In the genomic region with DNA sequence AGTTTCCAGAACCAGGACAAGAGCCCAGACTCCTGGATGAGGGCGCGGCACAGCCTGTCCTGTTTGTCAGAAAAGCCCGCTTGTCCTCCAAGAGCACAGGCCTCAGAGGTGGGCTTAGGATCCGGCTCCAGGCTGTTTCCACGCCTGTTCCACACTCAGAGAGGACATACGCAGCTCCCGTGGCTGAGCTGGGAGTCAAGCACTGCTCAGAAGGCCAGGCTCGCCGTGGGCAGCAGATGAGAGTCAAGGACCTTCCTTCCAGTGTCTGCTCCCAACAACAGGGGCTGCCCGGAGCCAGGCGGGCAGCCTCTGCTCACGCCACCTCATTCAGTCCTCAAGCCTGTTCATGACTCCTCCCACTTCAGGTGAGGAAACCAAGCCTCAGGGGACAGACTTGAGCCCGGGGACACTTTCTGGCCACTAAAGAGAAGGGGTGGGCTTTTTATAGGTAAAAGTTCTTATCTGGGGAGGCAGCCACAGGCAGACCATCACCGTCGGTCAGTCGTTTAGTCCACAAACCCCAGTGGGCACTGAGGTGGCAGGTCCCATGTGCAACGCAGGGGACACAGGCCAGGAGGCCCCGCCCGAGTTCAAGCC, we compare ENCODE assay signal across 12 cellular contexts. TPM values are rescaled to one million over a fixed set of nuclear protein-coding genes. Genes with fewer than 3 reads are reported as not detected.
DNase-seq lines count a peak whose midpoint lies in the region; ATAC-seq and TF ChIP-seq lines count a peak whose summit lies in the region.
"Had no signal": no experiment of that assay in that cellular context is flagged by ENCODE, and none has a peak within 500 bp of the region (broad histone marks: within the 10 kb centered on the region; RNA-seq: fewer than 3 reads in every experiment).

No MANE protein-coding gene starts in this region.

- no peak for ATAC-seq in activated B cell treated with CpG ODN at 0.5 μM for 24 hours (ENCODE audit: low read depth)

- H3K9ac ChIP-seq in BLaER1, result peak overlapping the region; percentile 71

- H3K27ac ChIP-seq in BLaER1 (peak overlapping the region; percentile 72), PC-9 (no peak overlapping the region)

- BruUV-seq in PC-9 (replicated peaks; lab: Mats Ljungman, UMichigan), result no TSS peak

- peak overlapping the region; percentile 53 for H3K27ac Mint-ChIP-seq in activated B cell treated with CpG ODN at 0.5 μM for 24 hours
- no peak overlapping the region for H3K27ac Mint-ChIP-seq in glutamatergic neuron (ENCODE audit: unreplicated experiment)
- H3K27ac Mint-ChIP-seq in progenitor cell of endocrine pancreas, result peak overlapping the region; percentile 86
- H3K27ac Mint-ChIP-seq: activated CD4-positive, alpha-beta T cell treated with anti-CD3 and anti-CD28 coated beads, Interleukin-2, amount 10 ng/mL, durations not matched to agents 7 days and 5 days had no signal

- H2AFZ ChIP-seq in PC-9, result no peak overlapping the region

- H3K79me2 ChIP-seq in PC-9 (ENCODE audit: low read depth), result peaks cover 50% of the 10 kb centered on the region

- CTCF ChIA-PET in activated B cell treated with CpG ODN at 0.5 μM for 24 hours (lab: Charles Lee) (no interaction called here), PC-9 (lab: Charles Lee) (no interaction called here)

- intact Hi-C loops in activated B cell treated with CpG ODN at 0.5 μM for 24 hours (cut with micrococcal nuclease), result no loop called here
- intact Hi-C loops in PC-9 (cut with micrococcal nuclease; ENCODE audit: unreplicated experiment), result no loop called here

- H3K36me3 Mint-ChIP-seq in activated B cell treated with CpG ODN at 0.5 μM for 24 hours (ENCODE audit: low read depth), result peaks cover 2% of the 10 kb centered on the region
- H3K36me3 Mint-ChIP-seq in glutamatergic neuron (ENCODE audit: unreplicated experiment), result no peaks in the 10 kb centered on the region
- H3K36me3 Mint-ChIP-seq in progenitor cell of endocrine pancreas (ENCODE audit: insufficient read depth), result no peaks in the 10 kb centered on the region

- no peaks in the 10 kb centered on the region for H3K9me3 Mint-ChIP-seq in activated B cell treated with CpG ODN at 0.5 μM for 24 hours
- peaks cover 8% of the 10 kb centered on the region for H3K9me3 Mint-ChIP-seq in glutamatergic neuron (ENCODE audit: unreplicated experiment)
- H3K9me3 Mint-ChIP-seq in progenitor cell of endocrine pancreas (ENCODE audit: low read depth), result no peaks in the 10 kb centered on the region
- H3K9me3 Mint-ChIP-seq: activated CD4-positive, alpha-beta T cell treated with anti-CD3 and anti-CD28 coated beads, Interleukin-2, amount 10 ng/mL, durations not matched to agents 7 days and 5 days; stimulated activated naive CD8-positive, alpha-beta T cell treated with anti-CD3 and anti-CD28 coated beads, Interleukin-15, Interleukin-2, amounts not matched to agents 100 ng/mL and 50 ng/mL, for 24 hours had no signal

- peak overlapping the region; percentile 73 for H3K4me2 ChIP-seq in BLaER1
- no peak overlapping the region for H3K4me2 ChIP-seq in PC-9

- POLR2A ChIA-PET in activated B cell treated with CpG ODN at 0.5 μM for 24 hours (lab: Charles Lee) (interaction anchor here (0.6 to 6.3 kb wide), 4 partner anchors 23 to 96 kb away, joined by 3 to 68 read pairs (median 5); a partner anchor contains a TSS), PC-9 (lab: Charles Lee; ENCODE audit: unreplicated experiment) (no interaction called here)

- no peak for TF ChIP-seq CTCF in activated B cell treated with CpG ODN at 0.5 μM for 24 hours (IDR thresholded peaks at IDR 0.05)
- TF ChIP-seq CTCF in glutamatergic neuron (IDR thresholded peaks at IDR 0.05; ENCODE audit: partially characterized antibody, unreplicated experiment), result no peak
- TF ChIP-seq CTCF in progenitor cell of endocrine pancreas (IDR thresholded peaks at IDR 0.05; ENCODE audit: unreplicated experiment), result no peak
- no peak for TF ChIP-seq CTCF in PC-9 (conservative IDR thresholded peaks at IDR 0.05)

- peaks cover 85% of the 10 kb centered on the region for H4K20me1 ChIP-seq in BLaER1
- H4K20me1 ChIP-seq in PC-9 (ENCODE audit: insufficient read depth), result peaks cover 45% of the 10 kb centered on the region

- H3K4me3 ChIP-seq in BLaER1 (peak overlapping the region; percentile 22; the same call in 1 of the 2 replicates), PC-9 (no peak overlapping the region)

- H3K4me1 ChIP-seq in BLaER1 (peaks cover 73% of the 10 kb centered on the region), PC-9 (replicated peaks; ENCODE audit: insufficient read depth) (peaks cover 14% of the 10 kb centered on the region; the same call in 1 of the 2 replicates)

- H3K4me3 Mint-ChIP-seq in activated B cell treated with CpG ODN at 0.5 μM for 24 hours, result peak overlapping the region; percentile 16
- peak overlapping the region; percentile 36 for H3K4me3 Mint-ChIP-seq in glutamatergic neuron (ENCODE audit: unreplicated experiment)
- peak overlapping the region; percentile 16 for H3K4me3 Mint-ChIP-seq in progenitor cell of endocrine pancreas (ENCODE audit: low read depth)
- H3K4me3 Mint-ChIP-seq: activated CD4-positive, alpha-beta T cell treated with anti-CD3 and anti-CD28 coated beads, Interleukin-2, amount 10 ng/mL, durations not matched to agents 7 days and 5 days; stimulated activated naive CD8-positive, alpha-beta T cell treated with anti-CD3 and anti-CD28 coated beads, Interleukin-15, Interleukin-2, amounts not matched to agents 100 ng/mL and 50 ng/mL, for 24 hours had no signal

- no peaks in the 10 kb centered on the region for H3K36me3 ChIP-seq in BLaER1
- no peaks in the 10 kb centered on the region for H3K36me3 ChIP-seq in PC-9 (ENCODE audit: low read depth)

- H3F3A ChIP-seq in PC-9 (ENCODE audit: insufficient read depth, low read depth), result peaks cover 8% of the 10 kb centered on the region; the same call in 1 of the 2 replicates

- H3K4me1 Mint-ChIP-seq in activated B cell treated with CpG ODN at 0.5 μM for 24 hours, result peaks cover 70% of the 10 kb centered on the region
- peaks cover 11% of the 10 kb centered on the region for H3K4me1 Mint-ChIP-seq in glutamatergic neuron (ENCODE audit: low read depth, unreplicated experiment)
- peaks cover 20% of the 10 kb centered on the region for H3K4me1 Mint-ChIP-seq in progenitor cell of endocrine pancreas (ENCODE audit: low read depth)

- H3K27me3 ChIP-seq in BLaER1, result no peaks in the 10 kb centered on the region
- H3K27me3 ChIP-seq in PC-9 (ENCODE audit: insufficient read depth, low read depth), result no peaks in the 10 kb centered on the region

- no peak for DNase-seq in activated B cell treated with CpG ODN at 0.5 μM for 24 hours
- DNase-seq in glutamatergic neuron, result no peak
- no peak for DNase-seq in progenitor cell of endocrine pancreas (ENCODE audit: low spot score, unreplicated experiment)
- DNase-seq in activated CD4-positive, alpha-beta T cell treated with anti-CD3 and anti-CD28 coated beads, Interleukin-2, amount 50 U/mL, for 48 hours, result no peak
- no peak for DNase-seq in T-helper 2 cell
- DNase-seq in PC-9, result no peak
- no peak for DNase-seq in activated CD4-positive, alpha-beta T cell treated with anti-CD3 and anti-CD28 coated beads for 48 hours
- DNase-seq: activated CD4-positive, alpha-beta T cell treated with anti-CD3 and anti-CD28 coated beads, Interleukin-2, amount 10 ng/mL, durations not matched to agents 7 days and 5 days; COR-L47; NCI-H446 treated with DMSO at 0.1 percent for 48 hours had no signal

- H3K9me2 ChIP-seq in PC-9 (ENCODE audit: insufficient read depth), result no peaks in the 10 kb centered on the region

- H3K27me3 Mint-ChIP-seq in activated B cell treated with CpG ODN at 0.5 μM for 24 hours (no peaks in the 10 kb centered on the region), glutamatergic neuron (ENCODE audit: unreplicated experiment) (peaks cover 5% of the 10 kb centered on the region), progenitor cell of endocrine pancreas (no peaks in the 10 kb centered on the region)
- H3K27me3 Mint-ChIP-seq: activated CD4-positive, alpha-beta T cell treated with anti-CD3 and anti-CD28 coated beads, Interleukin-2, amount 10 ng/mL, durations not matched to agents 7 days and 5 days; stimulated activated naive CD8-positive, alpha-beta T cell treated with anti-CD3 and anti-CD28 coated beads, Interleukin-15, Interleukin-2, amounts not matched to agents 100 ng/mL and 50 ng/mL, for 24 hours had no signal

- H3K9me3 ChIP-seq in BLaER1 (no peaks in the 10 kb centered on the region), PC-9 (ENCODE audit: insufficient read depth, low read depth) (no peaks in the 10 kb centered on the region)

RNA-seq across cellular contexts. Expression of a gene that starts 3.8 kb away (rescaled TPM):
- 78.2 and 91.7 TPM in 2 replicates for total RNA-seq in activated B cell treated with CpG ODN at 0.5 μM for 24 hours
- 148 TPM for total RNA-seq in glutamatergic neuron (ENCODE audit: unreplicated experiment)
- total RNA-seq in progenitor cell of endocrine pancreas, result 77.3 and 85.9 TPM in 2 replicates
- 97.6 and 106 TPM in 2 replicates for total RNA-seq in PC-9 (2021)

RNA-seq across cellular contexts. Expression of a gene that starts 5.0 kb away (rescaled TPM):
- total RNA-seq in activated B cell treated with CpG ODN at 0.5 μM for 24 hours (2.1 and 3.4 TPM in 2 replicates), glutamatergic neuron (ENCODE audit: unreplicated experiment) (1.1 TPM), progenitor cell of endocrine pancreas (0.40 and 0.89 TPM in 2 replicates), PC-9 (2021) (0.79 and 1.1 TPM in 2 replicates)

RNA-seq across cellular contexts. Expression of a gene that starts 30.8 kb away (rescaled TPM):
- total RNA-seq in activated B cell treated with CpG ODN at 0.5 μM for 24 hours, result 77.1 and 77.5 TPM in 2 replicates
- total RNA-seq in glutamatergic neuron (ENCODE audit: unreplicated experiment), result 52.8 TPM
- total RNA-seq in progenitor cell of endocrine pancreas, result 77.5 and 82.4 TPM in 2 replicates
- 60.1 and 62.9 TPM in 2 replicates for total RNA-seq in PC-9 (2021)
